Comparison of ENCODE assay signal across 8 cellular contexts in the genomic region with DNA sequence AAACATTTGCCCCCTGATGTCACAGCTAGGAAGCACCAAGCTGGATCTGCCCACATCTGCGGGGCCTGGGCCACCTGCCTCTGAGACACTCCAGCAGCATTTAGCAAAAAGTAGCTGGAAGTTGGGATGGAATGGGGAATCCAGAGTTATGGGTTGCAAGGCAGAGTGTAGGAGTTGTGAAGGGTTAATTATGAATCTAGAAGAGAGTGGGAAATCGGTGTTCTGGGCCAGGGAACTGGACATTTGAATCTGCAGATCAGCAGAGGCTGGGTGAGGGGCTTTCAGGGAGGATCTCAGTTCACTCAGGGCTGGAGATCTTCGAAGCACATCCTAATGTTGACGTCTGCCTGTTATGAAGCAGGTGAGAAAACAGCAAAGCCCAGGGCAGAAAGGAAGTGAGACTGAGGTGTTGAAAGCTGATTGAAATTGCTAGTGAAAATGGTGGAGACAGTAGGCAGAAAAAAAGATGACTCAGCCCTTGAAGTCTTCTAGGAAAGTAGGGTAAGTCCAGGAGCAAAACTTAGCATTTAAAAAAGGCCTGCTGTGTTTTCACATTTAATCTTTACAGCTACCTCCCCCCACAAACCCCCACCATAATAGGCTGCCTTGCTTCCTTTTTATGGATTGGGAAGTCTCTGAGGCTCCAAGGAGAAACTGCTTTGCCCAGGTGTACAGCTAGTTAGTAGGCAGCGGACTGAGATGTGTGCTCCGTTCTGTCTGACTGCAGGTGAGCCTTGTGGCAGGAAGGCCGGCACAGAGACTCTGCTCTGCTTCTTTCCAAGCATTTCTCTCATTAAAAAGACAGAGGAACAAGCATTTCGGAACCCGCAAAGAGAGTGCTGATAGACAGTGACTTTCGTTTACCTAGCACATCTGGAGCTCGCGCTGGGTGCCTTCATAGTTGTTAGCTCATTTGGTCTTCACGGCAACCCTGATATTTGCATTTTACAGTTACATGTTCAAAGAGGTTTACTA. TPM values are rescaled to one million over a fixed set of nuclear protein-coding genes. Genes with fewer than 3 reads are reported as not detected.
A peak's percentile ranks its signal among the peaks of the same experiment; 100 is the strongest.
DNase-seq lines count a peak whose midpoint lies in the region; ATAC-seq and TF ChIP-seq lines count a peak whose summit lies in the region.

No MANE protein-coding gene starts in this region.

- peaks cover 26% of the 10 kb centered on the region; the same call in 1 of the 2 replicates for H4K20me1 ChIP-seq in PC-3 (ENCODE audit: low read length)

- H3F3A ChIP-seq in PC-3 (ENCODE audit: low read length, unreplicated experiment), result no peaks in the 10 kb centered on the region

- H3K27me3 ChIP-seq in sigmoid colon, result no peaks in the 10 kb centered on the region
- H3K27me3 ChIP-seq in PC-3 (ENCODE audit: low read length), result no peaks in the 10 kb centered on the region
- H3K27me3 ChIP-seq in prostate gland (replicated peaks; ENCODE audit: insufficient read depth), result no peaks in the 10 kb centered on the region

- no peak overlapping the region for H3K4me2 ChIP-seq in PC-3 (ENCODE audit: low read length)

- no peak overlapping the region for H3K4me3 ChIP-seq in sigmoid colon
- H3K4me3 ChIP-seq in PC-3 (ENCODE audit: low read length), result no peak overlapping the region
- no peak overlapping the region for H3K4me3 ChIP-seq in prostate gland

- H3K4me1 ChIP-seq in sigmoid colon, result peaks cover 0 to 55% (median 44%) of the 10 kb centered on the region in 4 donors
- H3K4me1 ChIP-seq in PC-3 (ENCODE audit: insufficient read depth, low read length), result peaks cover 14% of the 10 kb centered on the region
- no peaks in the 10 kb centered on the region for H3K4me1 ChIP-seq in prostate gland (replicated peaks)

- intact Hi-C loops in left cardiac atrium (cut with DNase I), result loop anchor here in 1 of 2 donors (10.0 kb wide), 1 partner anchor 46 kb away; no protein-coding TSS in a partner anchor
- intact Hi-C loops in cardiac septum (cut with DNase I), result no loop called here
- intact Hi-C loops in sigmoid colon (cut with DNase I), result no loop called here
- intact Hi-C loops in PC-3 (cut with micrococcal nuclease), result no loop called here
- intact Hi-C loops in prostate gland (cut with DNase I), result loop anchor here (10.0 kb wide), 1 partner anchor 126 kb away; no protein-coding TSS in a partner anchor

- H3K36me3 ChIP-seq in sigmoid colon (peaks cover 0 to 27% (median 0%) of the 10 kb centered on the region in 4 donors), PC-3 (ENCODE audit: low read depth, low read length) (peaks cover 14% of the 10 kb centered on the region; the same call in 1 of the 2 replicates), prostate gland (no peaks in the 10 kb centered on the region)

- TF ChIP-seq EP300 in sigmoid colon (IDR thresholded peaks at IDR 0.05), result no peak

- H3K9me3 ChIP-seq in sigmoid colon (no peaks in the 10 kb centered on the region), PC-3 (ENCODE audit: low read length) (no peaks in the 10 kb centered on the region), prostate gland (no peaks in the 10 kb centered on the region)

- H3K79me2 ChIP-seq in PC-3 (ENCODE audit: low read length), result peaks cover 80% of the 10 kb centered on the region

- peak overlapping the region in 3 of 4 donors; percentile 41 to 61 (median 56) for H3K27ac ChIP-seq in sigmoid colon
- no peak overlapping the region for H3K27ac ChIP-seq in PC-3 (ENCODE audit: low read length)
- no peak overlapping the region for H3K27ac ChIP-seq in prostate gland

- no peaks in the 10 kb centered on the region for H3K9me2 ChIP-seq in PC-3 (replicated peaks; ENCODE audit: low read length)

- H3K9ac ChIP-seq in PC-3 (ENCODE audit: low read length), result no peak overlapping the region

- CTCF ChIA-PET in PC-3 (lab: Charles Lee), result no interaction called here

- 47 to 64% methylated on average over 13 of the region's 13 CpGs for WGBS in sigmoid colon, 2 donors
- 73% methylated on average over 13 of the region's 13 CpGs for WGBS in prostate gland

- no peak overlapping the region for H2AFZ ChIP-seq in PC-3 (ENCODE audit: low read length)

- TF ChIP-seq CTCF in sigmoid colon (IDR thresholded peaks at IDR 0.05), result no peak
- no peak for TF ChIP-seq CTCF in PC-3 (conservative IDR thresholded peaks at IDR 0.05; ENCODE audit: low read depth, low read length)
- TF ChIP-seq CTCF in prostate gland (IDR thresholded peaks at IDR 0.05), result no peak

- no TSS peak for BruUV-seq in PC-3 (replicated peaks; lab: Mats Ljungman, UMichigan)

- TF ChIP-seq POLR2A in sigmoid colon (IDR thresholded peaks at IDR 0.05), result no peak
- no peak for TF ChIP-seq POLR2A in prostate gland (IDR thresholded peaks at IDR 0.05)

- ATAC-seq in left cardiac atrium (peak; percentile 49 to 62), HG02943 (IDR thresholded peaks at IDR 0.05; ENCODE audit: low read depth, unreplicated experiment) (peak; percentile 85), SK-N-SH treated with all-trans-retinoic acid at 6 μM for 48 hours (peak; percentile 41; the same call in 2 of the 3 replicates), PC-3 (no peak)

- DNase-seq in left cardiac atrium, result no peak
- no peak for DNase-seq in cardiac septum (ENCODE audit: low spot score)
- no peak for DNase-seq in sigmoid colon
- DNase-seq in PC-3, result no peak
- DNase-seq in DMS114 treated with DMSO at 0.1 percent for 48 hours (lab: John Stamatoyannopoulos, UW; ENCODE audit: unreplicated experiment), result no peak
- DNase-seq in prostate gland (ENCODE audit: low spot score), result no peak

- POLR2A ChIA-PET in PC-3 (lab: Charles Lee; ENCODE audit: unreplicated experiment), result no interaction called here

TF ChIP-seq in SK-N-SH treated with all-trans-retinoic acid at 6 μM for 48 hours, 23 proteins besides CTCF, POLR2A, EP300 and RAD21 (continues in another document):
- TF ChIP-seq CSDC2 (CRISPR knock-in tag; IDR thresholded peaks at IDR 0.05) (no peak), BACH2 (CRISPR knock-in tag; IDR thresholded peaks at IDR 0.05; ENCODE audit: borderline replicate concordance) (no peak), RARB (CRISPR knock-in tag; IDR thresholded peaks at IDR 0.05) (no peak), ESRRG (CRISPR knock-in tag; IDR thresholded peaks at IDR 0.05) (no peak), ARNTL (CRISPR knock-in tag; IDR thresholded peaks at IDR 0.05; ENCODE audit: borderline replicate concordance, low read depth) (no peak), TCF4 (CRISPR knock-in tag; IDR thresholded peaks at IDR 0.05; ENCODE audit: borderline replicate concordance) (no peak), OSR1 (CRISPR knock-in tag; IDR thresholded peaks at IDR 0.05) (no peak), GLIS3 (CRISPR knock-in tag; IDR thresholded peaks at IDR 0.05) (no peak), TOX (CRISPR knock-in tag; IDR thresholded peaks at IDR 0.05; ENCODE audit: borderline replicate concordance) (no peak)
- TF ChIP-seq, protein P1, sequence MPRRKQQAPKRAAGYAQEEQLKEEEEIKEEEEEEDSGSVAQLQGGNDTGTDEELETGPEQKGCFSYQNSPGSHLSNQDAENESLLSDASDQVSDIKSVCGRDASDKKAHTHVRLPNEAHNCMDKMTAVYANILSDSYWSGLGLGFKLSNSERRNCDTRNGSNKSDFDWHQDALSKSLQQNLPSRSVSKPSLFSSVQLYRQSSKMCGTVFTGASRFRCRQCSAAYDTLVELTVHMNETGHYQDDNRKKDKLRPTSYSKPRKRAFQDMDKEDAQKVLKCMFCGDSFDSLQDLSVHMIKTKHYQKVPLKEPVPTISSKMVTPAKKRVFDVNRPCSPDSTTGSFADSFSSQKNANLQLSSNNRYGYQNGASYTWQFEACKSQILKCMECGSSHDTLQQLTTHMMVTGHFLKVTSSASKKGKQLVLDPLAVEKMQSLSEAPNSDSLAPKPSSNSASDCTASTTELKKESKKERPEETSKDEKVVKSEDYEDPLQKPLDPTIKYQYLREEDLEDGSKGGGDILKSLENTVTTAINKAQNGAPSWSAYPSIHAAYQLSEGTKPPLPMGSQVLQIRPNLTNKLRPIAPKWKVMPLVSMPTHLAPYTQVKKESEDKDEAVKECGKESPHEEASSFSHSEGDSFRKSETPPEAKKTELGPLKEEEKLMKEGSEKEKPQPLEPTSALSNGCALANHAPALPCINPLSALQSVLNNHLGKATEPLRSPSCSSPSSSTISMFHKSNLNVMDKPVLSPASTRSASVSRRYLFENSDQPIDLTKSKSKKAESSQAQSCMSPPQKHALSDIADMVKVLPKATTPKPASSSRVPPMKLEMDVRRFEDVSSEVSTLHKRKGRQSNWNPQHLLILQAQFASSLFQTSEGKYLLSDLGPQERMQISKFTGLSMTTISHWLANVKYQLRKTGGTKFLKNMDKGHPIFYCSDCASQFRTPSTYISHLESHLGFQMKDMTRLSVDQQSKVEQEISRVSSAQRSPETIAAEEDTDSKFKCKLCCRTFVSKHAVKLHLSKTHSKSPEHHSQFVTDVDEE (CRISPR knock-in tag; IDR thresholded peaks at IDR 0.05), result no peak
- TF ChIP-seq, protein P2, sequence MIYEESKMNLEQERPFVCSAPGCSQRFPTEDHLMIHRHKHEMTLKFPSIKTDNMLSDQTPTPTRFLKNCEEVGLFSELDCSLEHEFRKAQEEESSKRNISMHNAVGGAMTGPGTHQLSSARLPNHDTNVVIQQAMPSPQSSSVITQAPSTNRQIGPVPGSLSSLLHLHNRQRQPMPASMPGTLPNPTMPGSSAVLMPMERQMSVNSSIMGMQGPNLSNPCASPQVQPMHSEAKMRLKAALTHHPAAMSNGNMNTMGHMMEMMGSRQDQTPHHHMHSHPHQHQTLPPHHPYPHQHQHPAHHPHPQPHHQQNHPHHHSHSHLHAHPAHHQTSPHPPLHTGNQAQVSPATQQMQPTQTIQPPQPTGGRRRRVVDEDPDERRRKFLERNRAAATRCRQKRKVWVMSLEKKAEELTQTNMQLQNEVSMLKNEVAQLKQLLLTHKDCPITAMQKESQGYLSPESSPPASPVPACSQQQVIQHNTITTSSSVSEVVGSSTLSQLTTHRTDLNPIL (CRISPR knock-in tag; IDR thresholded peaks at IDR 0.05; ENCODE audit: low read depth), result no peak

RNA-seq across cellular contexts. Expression of a gene that starts 7.2 kb away (rescaled TPM):
- total RNA-seq in left cardiac atrium (1 to 10 TPM; 5.2 to 7.5 TPM), cardiac septum (7.8 TPM), sigmoid colon (10 to 100 TPM in 1 of 4 donors, 1 to 10 TPM in 3; 7.1 to 14.7 (median 8.1) TPM), PC-3 (2014; rRNA removed) (23.1 and 40.5 TPM in 2 replicates), prostate gland (10 to 100 TPM; 12.3 to 16.2 TPM)
- 1 to 10 TPM; 1.2 to 5.0 (median 2.5) TPM for polyA plus RNA-seq in sigmoid colon

Comparison
In these comparisons a context has a peak if more than half of its experiments do, and no peak if none do; other contexts are left out.
1. H3K27ac ChIP-seq: peak in sigmoid colon (3 of 4); none in PC-3 (single experiment) and prostate gland (0 of 2).